In genomic region chr2:159600752-159601151, GRCh38 we compare ENCODE assay signal across 1 cellular context.
TF ChIP-seq lines count a peak whose summit lies in the region.

No MANE protein-coding gene starts in this region.

TF ChIP-seq in HCT116, 20 proteins besides CTCF, POLR2A, EP300 and RAD21 (continued from another document):
- TF ChIP-seq JUND (IDR thresholded peaks at IDR 0.05) (peak; percentile 97), YY1 (IDR thresholded peaks at IDR 0.05; ENCODE audit: extremely low read depth, insufficient replicate concordance, low read depth, low read length) (peak; percentile 21), TCF7L2 (IDR thresholded peaks at IDR 0.05; ENCODE audit: borderline replicate concordance, extremely low read depth, insufficient read depth, insufficient read length) (peak; percentile 81), ZNF274 (IDR thresholded peaks at IDR 0.05; ENCODE audit: low read depth, low read length) (no peak)
